Comparison of ENCODE assay signal across 2 cellular contexts in the genomic region with DNA sequence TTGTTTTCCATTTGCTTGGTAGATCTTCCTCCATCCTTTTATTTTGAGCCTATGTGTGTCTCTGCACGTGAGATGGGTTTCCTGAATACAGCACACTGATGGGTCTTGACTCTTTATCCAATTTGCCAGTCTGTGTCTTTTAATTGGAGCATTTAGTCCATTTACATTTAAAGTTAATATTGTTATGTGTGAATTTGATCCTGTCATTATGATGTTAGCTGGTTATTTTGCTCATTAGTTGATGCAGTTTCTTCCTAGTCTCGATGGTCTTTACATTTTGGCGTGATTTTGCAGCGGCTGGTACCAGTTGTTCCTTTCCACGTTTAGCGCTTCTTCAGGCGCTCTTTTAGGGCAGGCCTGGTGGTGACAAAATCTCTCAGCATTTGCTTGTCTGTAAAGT. TPM values are rescaled to one million over a fixed set of nuclear protein-coding genes. Genes with fewer than 3 reads are reported as not detected.
"Had no signal": no experiment of that assay in that cellular context is flagged by ENCODE, and none has a peak within 500 bp of the region (broad histone marks: within the 10 kb centered on the region; RNA-seq: fewer than 3 reads in every experiment).

No MANE protein-coding gene starts in this region.

RNA-seq across cellular contexts. Expression of gene IQUB, which starts 7.9 kb away (rescaled TPM):
- total RNA-seq: endothelial cell of umbilical vein, esophagus mucosa had no signal
